ENCODE assay signal across 22 cellular contexts in the genomic region with DNA sequence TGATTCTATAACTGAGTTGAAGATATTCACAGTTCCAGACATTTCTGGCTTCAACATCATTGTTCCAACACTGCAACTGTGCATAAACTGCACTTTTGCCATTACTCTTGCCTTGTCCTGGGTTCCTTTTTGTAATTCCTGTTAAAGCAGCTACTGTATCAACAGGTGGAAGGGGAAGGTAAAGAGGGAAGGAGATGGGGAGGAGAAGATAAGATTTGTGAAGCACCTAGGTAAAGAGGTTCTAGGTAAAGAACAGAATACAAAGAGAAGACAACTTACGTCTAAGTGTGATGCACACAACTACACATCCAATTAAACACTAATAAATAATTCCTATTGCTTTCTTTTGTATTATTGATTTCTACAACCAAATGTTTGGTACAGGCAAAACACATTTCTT. TPM values are rescaled to one million over a fixed set of nuclear protein-coding genes. Genes with fewer than 3 reads are reported as not detected.
A peak's percentile ranks its signal among the peaks of the same experiment; 100 is the strongest.
DNase-seq lines count a peak whose midpoint lies in the region; ATAC-seq, FAIRE-seq and TF ChIP-seq lines count a peak whose summit lies in the region.
"Had no signal": no experiment of that assay in that cellular context is flagged by ENCODE, and none has a peak within 500 bp of the region (broad histone marks: within the 10 kb centered on the region; RNA-seq: fewer than 3 reads in every experiment).

No MANE protein-coding gene starts in this region.

- TF ChIP-seq CTCF in HepG2 (CRISPR knock-in tag; IDR thresholded peaks at IDR 0.05) (no peak), right lobe of liver (IDR thresholded peaks at IDR 0.05) (no peak)

- no peaks in the 10 kb centered on the region for H3K9me3 Mint-ChIP-seq in activated naive CD4-positive, alpha-beta T cell treated with anti-CD3 and anti-CD28 coated beads, Interleukin-2, amount 50 U/mL, for 24 hours
- H3K9me3 Mint-ChIP-seq in activated naive CD4-positive, alpha-beta T cell treated with anti-CD3 and anti-CD28 coated beads, Interleukin-2, amount 50 U/mL, for 72 hours = no peaks in the 10 kb centered on the region
- H3K9me3 Mint-ChIP-seq: CD4-positive, alpha-beta T cell; CD8-positive, alpha-beta T cell had no signal

- peaks cover 12% of the 10 kb centered on the region for H4K20me1 ChIP-seq in HepG2 (ENCODE audit: insufficient read depth, low read length)

- WGBS in HepG2 (ENCODE audit: low lambda C conversion rate) = 97% methylated on average over 1 of the region's 1 CpG
- 87% methylated on average over 1 of the region's 1 CpG for WGBS in right lobe of liver (ENCODE audit: insufficient coverage, low coverage, low lambda C conversion rate, missing lambda C conversion rate)

- no peak for ATAC-seq in activated naive CD4-positive, alpha-beta T cell treated with anti-CD3 and anti-CD28 coated beads, Interleukin-2, amount 50 U/mL, for 72 hours
- ATAC-seq in HepG2 (no peak), right lobe of liver (no peak), T-helper 17 cell (no peak), GM18861 (IDR thresholded peaks at IDR 0.05; ENCODE audit: unreplicated experiment) (no peak)
- ATAC-seq: A549; CD8-positive, alpha-beta T cell had no signal

- H3K27ac ChIP-seq in HepG2 (ENCODE audit: extremely low read length, insufficient read depth, low read length) (no peak overlapping the region), right lobe of liver (no peak overlapping the region)
- H3K27ac ChIP-seq: 22Rv1; A549; BLaER1 treated with 17β-estradiol and CSF1 and Interleukin-3, amounts not matched to agents 10 nM and 100 nM; C4-2B had no signal

- peak overlapping the region; percentile 17 for H3K27ac Mint-ChIP-seq in activated naive CD4-positive, alpha-beta T cell treated with anti-CD3 and anti-CD28 coated beads, Interleukin-2, amount 50 U/mL, for 24 hours
- no peak overlapping the region for H3K27ac Mint-ChIP-seq in activated naive CD4-positive, alpha-beta T cell treated with anti-CD3 and anti-CD28 coated beads, Interleukin-2, amount 50 U/mL, for 72 hours
- H3K27ac Mint-ChIP-seq in T-helper 17 cell = peak overlapping the region; percentile 63
- H3K27ac Mint-ChIP-seq: B cell; CD4-positive, alpha-beta T cell; CD8-positive, alpha-beta T cell had no signal

- H3K9me3 ChIP-seq in HepG2 (ENCODE audit: low read length) (no peaks in the 10 kb centered on the region), right lobe of liver (no peaks in the 10 kb centered on the region), T-helper 17 cell (ENCODE audit: control insufficient read depth, low read length, poor library complexity, severe bottlenecking) (no peaks in the 10 kb centered on the region)
- H3K9me3 ChIP-seq: A549; BLaER1 treated with 17β-estradiol and CSF1 and Interleukin-3, amounts not matched to agents 10 nM and 100 nM; Caco-2 had no signal

- H3K27me3 Mint-ChIP-seq in activated naive CD4-positive, alpha-beta T cell treated with anti-CD3 and anti-CD28 coated beads, Interleukin-2, amount 50 U/mL, for 24 hours = no peaks in the 10 kb centered on the region
- H3K27me3 Mint-ChIP-seq in T-helper 17 cell = no peaks in the 10 kb centered on the region
- H3K27me3 Mint-ChIP-seq: B cell; CD4-positive, alpha-beta T cell had no signal

- BruUV-seq in HepG2 (replicated peaks; lab: Mats Ljungman, UMichigan) = TSS peak; percentile 10

- H2AFZ ChIP-seq in HepG2 (ENCODE audit: low read length) = no peak overlapping the region

- DNase-seq in activated naive CD4-positive, alpha-beta T cell treated with anti-CD3 and anti-CD28 coated beads, Interleukin-2, amount 50 U/mL, for 72 hours (ENCODE audit: low spot score in 2 of 2) = no peak
- DNase-seq in HepG2 (ENCODE audit: low spot score) (no peak), right lobe of liver (no peak), T-helper 17 cell (no peak), NCI-H146 treated with DMSO at 0.1 percent for 48 hours (lab: John Stamatoyannopoulos, UW; ENCODE audit: unreplicated experiment) (no peak)
- DNase-seq: AML-193; Caco-2; Calu3; CD4-positive, alpha-beta T cell; CD8-positive, alpha-beta T cell; DMS79 treated with DMSO at 0.1 percent for 48 hours; GF-D8 had no signal

- H3K4me1 Mint-ChIP-seq in activated naive CD4-positive, alpha-beta T cell treated with anti-CD3 and anti-CD28 coated beads, Interleukin-2, amount 50 U/mL, for 24 hours = peaks cover 41% of the 10 kb centered on the region
- H3K4me1 Mint-ChIP-seq in T-helper 17 cell = peaks cover 21% of the 10 kb centered on the region

- no peak overlapping the region for H3K9ac ChIP-seq in HepG2 (ENCODE audit: insufficient read depth, low read depth, low read length)
- H3K9ac ChIP-seq: BLaER1 treated with 17β-estradiol and CSF1 and Interleukin-3, amounts not matched to agents 10 nM and 100 nM had no signal

- no peak overlapping the region for H3K4me2 ChIP-seq in HepG2 (ENCODE audit: low read depth, low read length)
- H3K4me2 ChIP-seq: A549 had no signal

- peaks cover 10 to 34% of the 10 kb centered on the region in 2 experiments for H3K36me3 ChIP-seq in HepG2 (replicated peaks in 1 of 2; ENCODE audit: control insufficient read depth in 1 of 2, insufficient read depth in 2 of 2, low read length in 2 of 2)
- peaks cover 0 to 21% (median 9%) of the 10 kb centered on the region in 4 donors for H3K36me3 ChIP-seq in right lobe of liver

- intact Hi-C loops in HepG2 (cut with micrococcal nuclease; ENCODE audit: unreplicated experiment) = no loop called here
- intact Hi-C loops in right lobe of liver (cut with DNase I) = no loop called here

- POLR2A ChIA-PET in HepG2 (lab: Yijun Ruan, JAX) = no interaction called here

- H3K27me3 ChIP-seq in HepG2 (ENCODE audit: control insufficient read depth in 1 of 2, insufficient read depth in 2 of 2, low read length in 2 of 2) (no peaks in the 10 kb centered on the region), right lobe of liver (no peaks in the 10 kb centered on the region)
- H3K27me3 ChIP-seq: BLaER1 treated with 17β-estradiol and CSF1 and Interleukin-3, amounts not matched to agents 10 nM and 100 nM had no signal

- CTCF ChIA-PET in HepG2 (lab: Yijun Ruan, JAX; ENCODE audit: low intra/inter-chr PET ratio, low total read pairs) = no interaction called here

- peaks cover 26% of the 10 kb centered on the region for H3K79me2 ChIP-seq in HepG2 (ENCODE audit: insufficient read depth, low read length)

- H3K4me3 Mint-ChIP-seq in activated naive CD4-positive, alpha-beta T cell treated with anti-CD3 and anti-CD28 coated beads, Interleukin-2, amount 50 U/mL, for 24 hours = no peak overlapping the region
- H3K4me3 Mint-ChIP-seq in T-helper 17 cell = no peak overlapping the region
- H3K4me3 Mint-ChIP-seq: B cell; CD4-positive, alpha-beta T cell; CD8-positive, alpha-beta T cell had no signal

- in situ Hi-C loops in HepG2 (cut with HindIII; ENCODE audit: extremely low pct_ligation_motif_present, low pct_unique_long_range_greater_than_20kb) = no loop called here

- H3K4me3 ChIP-seq in HepG2 (replicated peaks in 1 of 3; ENCODE audit: insufficient read depth in 1 of 3, low read depth in 2 of 3, low read length in 3 of 3) (no peak overlapping the region), right lobe of liver (no peak overlapping the region)
- H3K4me3 ChIP-seq: A549; BLaER1 treated with 17β-estradiol and CSF1 and Interleukin-3, amounts not matched to agents 10 nM and 100 nM had no signal

- TF ChIP-seq RAD21 in HepG2 (CRISPR knock-in tag; IDR thresholded peaks at IDR 0.05) = no peak

- H3K4me1 ChIP-seq in HepG2 (ENCODE audit: insufficient read depth, low read length) (peaks cover 26% of the 10 kb centered on the region), right lobe of liver (peaks cover 0 to 29% (median 7%) of the 10 kb centered on the region in 4 donors)
- H3K4me1 ChIP-seq: A549, Caco-2 had no signal

- TF ChIP-seq EP300 in HepG2 (IDR thresholded peaks at IDR 0.05; ENCODE audit: low read depth in 2 of 2, low read length in 2 of 2) = no peak
- no peak for TF ChIP-seq EP300 in HepG2 (CRISPR knock-in tag; IDR thresholded peaks at IDR 0.05; ENCODE audit: borderline replicate concordance)

- peaks cover 12% of the 10 kb centered on the region for H3K36me3 Mint-ChIP-seq in activated naive CD4-positive, alpha-beta T cell treated with anti-CD3 and anti-CD28 coated beads, Interleukin-2, amount 50 U/mL, for 24 hours
- no peaks in the 10 kb centered on the region for H3K36me3 Mint-ChIP-seq in activated naive CD4-positive, alpha-beta T cell treated with anti-CD3 and anti-CD28 coated beads, Interleukin-2, amount 50 U/mL, for 72 hours
- H3K36me3 Mint-ChIP-seq in T-helper 17 cell (ENCODE audit: low read depth) = peaks cover 8% of the 10 kb centered on the region

- TF ChIP-seq POLR2A in HepG2 (IDR thresholded peaks at IDR 0.05; ENCODE audit: insufficient read depth in 1 of 2, low read depth in 2 of 2, low read length in 2 of 2) (no peak), right lobe of liver (IDR thresholded peaks at IDR 0.05) (no peak)

- FAIRE-seq in HepG2 (lab: Jason Lieb, UNC) = no peak
- FAIRE-seq: A549, D721Med, G401.6, GM12891 had no signal

RNA-seq across cellular contexts. Expression of a gene that starts 36.2 kb away (rescaled TPM):
- total RNA-seq in activated naive CD4-positive, alpha-beta T cell treated with anti-CD3 and anti-CD28 coated beads, Interleukin-2, amount 50 U/mL, for 72 hours = 1 to 10 TPM; 1.5 to 3.8 TPM
- total RNA-seq in HepG2 (2016; rRNA removed; fragmentation: Illumina TruSeq; extraction: Trizol) (19.8 and 23.9 TPM in 2 replicates), right lobe of liver (100 to 1,000 TPM; 120 to 439 (median 214) TPM), T-helper 17 cell (1 to 10 TPM in 1 of 2 donors, under 1 TPM in 1; 0.47 to 1.0 TPM)
- total RNA-seq in HepG2 (2016; cell fraction: cytosol; rRNA removed; fragmentation: Illumina TruSeq; extraction: Trizol; ENCODE audit: low read depth) = 31.9 and 33.8 TPM in 2 replicates
- 21.4 and 22.6 TPM in 2 replicates for total RNA-seq in HepG2 (2016; cell fraction: insoluble cytoplasmic fraction; rRNA removed; fragmentation: Illumina TruSeq; extraction: Trizol)
- total RNA-seq in HepG2 (2016; cell fraction: membrane; rRNA removed; fragmentation: Illumina TruSeq; extraction: Trizol) = 22.4 and 23.2 TPM in 2 replicates
- total RNA-seq in HepG2 (2016; cell fraction: nucleus; rRNA removed; fragmentation: Illumina TruSeq; extraction: Trizol) = 17.3 and 21.3 TPM in 2 replicates
- polyA plus RNA-seq in HepG2 (2011; rRNA removed) = 51.9 and 70.9 TPM in 2 replicates
- 18.2 and 34.0 TPM in 2 replicates for polyA plus RNA-seq in HepG2 (2011; cell fraction: cytosol; rRNA removed)
- polyA plus RNA-seq in HepG2 (2011; cell fraction: nucleus; rRNA removed) = 19.5 and 30.9 TPM in 2 replicates
- 83.9 and 193 TPM in 2 replicates for polyA plus RNA-seq in HepG2 (2012)
- 9.5 and 10.5 TPM in 2 replicates for polyA plus RNA-seq in HepG2 (2016; cell fraction: cytosol; fragmentation: Illumina TruSeq; extraction: Trizol; ENCODE audit: low read depth)
- polyA plus RNA-seq in HepG2 (2016; cell fraction: insoluble cytoplasmic fraction; fragmentation: Illumina TruSeq; extraction: Trizol; ENCODE audit: low read depth) = 12.1 and 12.5 TPM in 2 replicates
- 7.0 and 11.1 TPM in 2 replicates for polyA plus RNA-seq in HepG2 (2016; cell fraction: membrane; fragmentation: Illumina TruSeq; extraction: Trizol; ENCODE audit: low read depth)
- 19.5 and 23.5 TPM in 2 replicates for polyA plus RNA-seq in HepG2 (2016; cell fraction: nucleus; fragmentation: Illumina TruSeq; extraction: Trizol; ENCODE audit: insufficient read depth, low read depth)
- polyA minus RNA-seq in HepG2 (2011; rRNA and poly(A)+ RNA removed; ENCODE audit: low replicate concordance) = 3.2 and 62.6 TPM in 2 replicates
- polyA minus RNA-seq in HepG2 (2011; cell fraction: cytosol; rRNA and poly(A)+ RNA removed) = 68.1 and 102 TPM in 2 replicates
- polyA minus RNA-seq in HepG2 (2011; cell fraction: nucleus; rRNA and poly(A)+ RNA removed) = 42.6 and 69.6 TPM in 2 replicates

RNA-seq across cellular contexts. Expression of a gene that starts 43.3 kb away (rescaled TPM):
- total RNA-seq in activated naive CD4-positive, alpha-beta T cell treated with anti-CD3 and anti-CD28 coated beads, Interleukin-2, amount 50 U/mL, for 72 hours = 100 to 1,000 TPM; 396 to 399 TPM
- total RNA-seq in HepG2 (2016; rRNA removed; fragmentation: Illumina TruSeq; extraction: Trizol) (575 and 610 TPM in 2 replicates), right lobe of liver (100 to 1,000 TPM; 488 to 702 (median 628) TPM), T-helper 17 cell (100 to 1,000 TPM; 107 to 112 TPM)
- total RNA-seq in HepG2 (2016; cell fraction: cytosol; rRNA removed; fragmentation: Illumina TruSeq; extraction: Trizol; ENCODE audit: low read depth) = 434 and 616 TPM in 2 replicates
- total RNA-seq in HepG2 (2016; cell fraction: insoluble cytoplasmic fraction; rRNA removed; fragmentation: Illumina TruSeq; extraction: Trizol) = 541 and 719 TPM in 2 replicates
- 520 and 710 TPM in 2 replicates for total RNA-seq in HepG2 (2016; cell fraction: membrane; rRNA removed; fragmentation: Illumina TruSeq; extraction: Trizol)
- 214 and 220 TPM in 2 replicates for total RNA-seq in HepG2 (2016; cell fraction: nucleus; rRNA removed; fragmentation: Illumina TruSeq; extraction: Trizol)
- polyA plus RNA-seq in HepG2 (2011; rRNA removed) = 237 and 257 TPM in 2 replicates
- 173 and 215 TPM in 2 replicates for polyA plus RNA-seq in HepG2 (2011; cell fraction: cytosol; rRNA removed)
- 111 and 145 TPM in 2 replicates for polyA plus RNA-seq in HepG2 (2011; cell fraction: nucleus; rRNA removed)
- 221 and 310 TPM in 2 replicates for polyA plus RNA-seq in HepG2 (2012)
- polyA plus RNA-seq in HepG2 (2016; cell fraction: cytosol; fragmentation: Illumina TruSeq; extraction: Trizol; ENCODE audit: low read depth) = 298 and 464 TPM in 2 replicates
- 393 and 430 TPM in 2 replicates for polyA plus RNA-seq in HepG2 (2016; cell fraction: insoluble cytoplasmic fraction; fragmentation: Illumina TruSeq; extraction: Trizol; ENCODE audit: low read depth)
- 329 and 431 TPM in 2 replicates for polyA plus RNA-seq in HepG2 (2016; cell fraction: membrane; fragmentation: Illumina TruSeq; extraction: Trizol; ENCODE audit: low read depth)
- polyA plus RNA-seq in HepG2 (2016; cell fraction: nucleus; fragmentation: Illumina TruSeq; extraction: Trizol; ENCODE audit: insufficient read depth, low read depth) = 240 and 275 TPM in 2 replicates
- polyA minus RNA-seq in HepG2 (2011; rRNA and poly(A)+ RNA removed; ENCODE audit: low replicate concordance) = 39.6 and 61.4 TPM in 2 replicates
- 26.8 and 32.8 TPM in 2 replicates for polyA minus RNA-seq in HepG2 (2011; cell fraction: cytosol; rRNA and poly(A)+ RNA removed)
- polyA minus RNA-seq in HepG2 (2011; cell fraction: nucleus; rRNA and poly(A)+ RNA removed) = 52.9 and 60.8 TPM in 2 replicates

RNA-seq across cellular contexts. Expression of a gene that starts 43.4 kb away (rescaled TPM):
- total RNA-seq in activated naive CD4-positive, alpha-beta T cell treated with anti-CD3 and anti-CD28 coated beads, Interleukin-2, amount 50 U/mL, for 72 hours = 1 to 10 TPM; 1.1 to 1.3 TPM
- total RNA-seq in HepG2 (2016; rRNA removed; fragmentation: Illumina TruSeq; extraction: Trizol) = 0.07 and 0.38 TPM in 2 replicates
- 0.20 and 0.71 TPM in 2 replicates for total RNA-seq in HepG2 (2016; cell fraction: cytosol; rRNA removed; fragmentation: Illumina TruSeq; extraction: Trizol; ENCODE audit: low read depth)
- 0.15 and 0.49 TPM in 2 replicates for total RNA-seq in HepG2 (2016; cell fraction: insoluble cytoplasmic fraction; rRNA removed; fragmentation: Illumina TruSeq; extraction: Trizol)
- total RNA-seq in HepG2 (2016; cell fraction: membrane; rRNA removed; fragmentation: Illumina TruSeq; extraction: Trizol) = 0.46 and 0.55 TPM in 2 replicates
- total RNA-seq in HepG2 (2016; cell fraction: nucleus; rRNA removed; fragmentation: Illumina TruSeq; extraction: Trizol) = 0.60 and 0.65 TPM in 2 replicates
- polyA plus RNA-seq in HepG2 (2011; rRNA removed) = 0.33 and 0.50 TPM in 2 replicates
- 0.09 and 0.24 TPM in 2 replicates for polyA plus RNA-seq in HepG2 (2011; cell fraction: cytosol; rRNA removed)
- polyA plus RNA-seq in HepG2 (2011; cell fraction: nucleus; rRNA removed) = 0.51 and 0.68 TPM in 2 replicates
- polyA plus RNA-seq in HepG2 (2012) = 0.16 and 0.20 TPM in 2 replicates
- polyA plus RNA-seq in HepG2 (2016; cell fraction: cytosol; fragmentation: Illumina TruSeq; extraction: Trizol; ENCODE audit: low read depth) = 0.07 and 0.37 TPM in 2 replicates
- 0.21 and 0.23 TPM in 2 replicates for polyA plus RNA-seq in HepG2 (2016; cell fraction: insoluble cytoplasmic fraction; fragmentation: Illumina TruSeq; extraction: Trizol; ENCODE audit: low read depth)
- polyA plus RNA-seq in HepG2 (2016; cell fraction: membrane; fragmentation: Illumina TruSeq; extraction: Trizol; ENCODE audit: low read depth) = 0.21 and 0.26 TPM in 2 replicates
- 0.92 and 1.0 TPM in 2 replicates for polyA plus RNA-seq in HepG2 (2016; cell fraction: nucleus; fragmentation: Illumina TruSeq; extraction: Trizol; ENCODE audit: insufficient read depth, low read depth)
- 0.21 and 0.84 TPM in 2 replicates for polyA minus RNA-seq in HepG2 (2011; rRNA and poly(A)+ RNA removed; ENCODE audit: low replicate concordance)
- polyA minus RNA-seq in HepG2 (2011; cell fraction: cytosol; rRNA and poly(A)+ RNA removed) = not detected in 2 replicates
- 0.64 and 2.0 TPM in 2 replicates for polyA minus RNA-seq in HepG2 (2011; cell fraction: nucleus; rRNA and poly(A)+ RNA removed)
- under 1 TPM; 0.20 to 0.71 (median 0.48) TPM for total RNA-seq in right lobe of liver
- under 1 TPM; 0.70 to 0.94 TPM for total RNA-seq in T-helper 17 cell

RNA-seq across cellular contexts. Expression of a gene that starts 53.7 kb away (rescaled TPM):
- total RNA-seq in activated naive CD4-positive, alpha-beta T cell treated with anti-CD3 and anti-CD28 coated beads, Interleukin-2, amount 50 U/mL, for 72 hours = 10 to 100 TPM; 31.6 to 52.8 TPM
- 22.1 and 30.5 TPM in 2 replicates for total RNA-seq in HepG2 (2016; rRNA removed; fragmentation: Illumina TruSeq; extraction: Trizol)
- total RNA-seq in HepG2 (2016; cell fraction: cytosol; rRNA removed; fragmentation: Illumina TruSeq; extraction: Trizol; ENCODE audit: low read depth) = 5.8 and 6.3 TPM in 2 replicates
- 20.3 and 29.1 TPM in 2 replicates for total RNA-seq in HepG2 (2016; cell fraction: insoluble cytoplasmic fraction; rRNA removed; fragmentation: Illumina TruSeq; extraction: Trizol)
- 11.4 and 13.2 TPM in 2 replicates for total RNA-seq in HepG2 (2016; cell fraction: membrane; rRNA removed; fragmentation: Illumina TruSeq; extraction: Trizol)
- 31.6 and 33.9 TPM in 2 replicates for total RNA-seq in HepG2 (2016; cell fraction: nucleus; rRNA removed; fragmentation: Illumina TruSeq; extraction: Trizol)
- polyA plus RNA-seq in HepG2 (2011; rRNA removed) = 17.6 and 25.5 TPM in 2 replicates
- polyA plus RNA-seq in HepG2 (2011; cell fraction: cytosol; rRNA removed) = 10.5 and 13.5 TPM in 2 replicates
- 35.0 and 37.1 TPM in 2 replicates for polyA plus RNA-seq in HepG2 (2011; cell fraction: nucleus; rRNA removed)
- 23.2 and 24.0 TPM in 2 replicates for polyA plus RNA-seq in HepG2 (2012)
- polyA plus RNA-seq in HepG2 (2016; cell fraction: cytosol; fragmentation: Illumina TruSeq; extraction: Trizol; ENCODE audit: low read depth) = 0.45 and 0.51 TPM in 2 replicates
- 17.9 and 19.3 TPM in 2 replicates for polyA plus RNA-seq in HepG2 (2016; cell fraction: insoluble cytoplasmic fraction; fragmentation: Illumina TruSeq; extraction: Trizol; ENCODE audit: low read depth)
- polyA plus RNA-seq in HepG2 (2016; cell fraction: membrane; fragmentation: Illumina TruSeq; extraction: Trizol; ENCODE audit: low read depth) = 1.7 and 2.3 TPM in 2 replicates
- 25.1 and 25.2 TPM in 2 replicates for polyA plus RNA-seq in HepG2 (2016; cell fraction: nucleus; fragmentation: Illumina TruSeq; extraction: Trizol; ENCODE audit: insufficient read depth, low read depth)
- polyA minus RNA-seq in HepG2 (2011; rRNA and poly(A)+ RNA removed; ENCODE audit: low replicate concordance) = 48.3 and 48.6 TPM in 2 replicates
- polyA minus RNA-seq in HepG2 (2011; cell fraction: cytosol; rRNA and poly(A)+ RNA removed) = 37.9 and 54.2 TPM in 2 replicates
- 83.2 and 95.5 TPM in 2 replicates for polyA minus RNA-seq in HepG2 (2011; cell fraction: nucleus; rRNA and poly(A)+ RNA removed)
- total RNA-seq in right lobe of liver = 10 to 100 TPM; 16.4 to 26.8 (median 20.2) TPM
- total RNA-seq in T-helper 17 cell = 10 to 100 TPM; 69.2 to 74.6 TPM

Comparison
In these comparisons a context has a peak if more than half of its experiments do, and no peak if none do; other contexts are left out.
1. H3K27ac Mint-ChIP-seq: peak in activated naive CD4-positive, alpha-beta T cell treated with anti-CD3 and anti-CD28 coated beads, Interleukin-2, amount 50 U/mL, for 24 hours (single experiment) and T-helper 17 cell (single experiment); none in activated naive CD4-positive, alpha-beta T cell treated with anti-CD3 and anti-CD28 coated beads, Interleukin-2, amount 50 U/mL, for 72 hours (0 of 2).